ENCODE assay signal across 8 cellular contexts in the genomic region with DNA sequence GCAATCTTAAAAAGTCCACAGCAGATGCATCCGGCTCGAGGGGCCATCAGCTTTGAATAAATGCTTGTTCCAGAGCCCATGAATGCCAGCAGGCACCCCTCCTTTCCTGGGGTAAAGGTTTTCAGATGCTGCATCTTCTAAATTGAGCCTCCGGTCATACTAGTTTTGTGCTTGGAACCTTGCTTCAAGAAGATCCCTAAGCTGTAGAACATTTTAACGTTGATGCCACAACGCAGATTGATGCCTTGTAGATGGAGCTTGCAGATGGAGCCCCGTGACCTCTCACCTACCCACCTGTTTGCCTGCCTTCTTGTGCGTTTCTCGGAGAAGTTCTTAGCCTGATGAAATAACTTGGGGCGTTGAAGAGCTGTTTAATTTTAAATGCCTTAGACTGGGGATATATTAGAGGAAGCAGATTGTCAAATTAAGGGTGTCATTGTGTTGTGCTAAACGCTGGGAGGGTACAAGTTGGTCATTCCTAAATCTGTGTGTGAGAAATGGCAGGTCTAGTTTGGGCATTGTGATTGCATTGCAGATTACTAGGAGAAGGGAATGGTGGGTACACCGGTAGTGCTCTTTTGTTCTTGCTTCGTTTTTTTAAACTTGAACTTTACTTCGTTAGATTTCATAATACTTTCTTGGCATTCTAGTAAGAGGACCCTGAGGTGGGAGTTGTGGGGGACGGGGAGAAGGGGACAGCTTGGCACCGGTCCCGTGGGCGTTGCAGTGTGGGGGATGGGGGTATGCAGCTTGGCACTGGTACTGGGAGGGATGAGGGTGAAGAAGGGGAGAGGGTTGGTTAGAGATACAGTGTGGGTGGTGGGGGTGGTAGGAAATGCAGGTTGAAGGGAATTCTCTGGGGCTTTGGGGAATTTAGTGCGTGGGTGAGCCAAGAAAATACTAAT. TPM values are rescaled to one million over a fixed set of nuclear protein-coding genes. Genes with fewer than 3 reads are reported as not detected.
A peak's percentile ranks its signal among the peaks of the same experiment; 100 is the strongest.
DNase-seq lines count a peak whose midpoint lies in the region; ATAC-seq and TF ChIP-seq lines count a peak whose summit lies in the region.

No MANE protein-coding gene starts in this region.

- WGBS in neuronal stem cell (ENCODE audit: extremely low coverage in 2 of 2, insufficient read length in 2 of 2, insufficient replicate concordance in 1 of 2), 2 donors = no CpG with 5 or more reads among the region's 18 CpGs
- 1% methylated on average over 18 of the region's 18 CpGs for WGBS in aorta, 2 donors

- ATAC-seq in aorta (ENCODE audit: low FRiP score) (no peak), HG03159 (IDR thresholded peaks at IDR 0.05; ENCODE audit: unreplicated experiment) (no peak)

- H4K91ac ChIP-seq in neuronal stem cell (ENCODE audit: low read depth, low read length, poor library complexity) = no peak overlapping the region

- H3K27ac ChIP-seq in ACC112 (ENCODE audit: low read depth, low read length) (peak overlapping the region; percentile 99), HUES6 (ENCODE audit: low read depth, low read length) (peak overlapping the region; percentile 97; the same call in 1 of the 2 replicates), fibroblast of lung (ENCODE audit: insufficient read depth, low read length) (peak overlapping the region; percentile 100), neuronal stem cell (replicated peaks; ENCODE audit: low read length) (no peak overlapping the region), aorta (ENCODE audit: low read depth in 1 of 2, low read length in 2 of 2) (peak overlapping the region; percentile 63 to 86)

- H3K23ac ChIP-seq in neuronal stem cell (ENCODE audit: low read depth, low read length, poor library complexity) = no peak overlapping the region

- peaks cover 13% of the 10 kb centered on the region for H3K4me1 ChIP-seq in ACC112 (ENCODE audit: control insufficient read depth, insufficient read depth, low read length, unreplicated experiment)
- H3K4me1 ChIP-seq in HUES6 (ENCODE audit: control insufficient read depth, insufficient read depth, low read length) = peaks cover 62% of the 10 kb centered on the region
- H3K4me1 ChIP-seq in fibroblast of lung (ENCODE audit: control insufficient read depth, extremely low read depth, insufficient read depth, low read length) = peaks cover 12% of the 10 kb centered on the region
- H3K4me1 ChIP-seq in neuronal stem cell (ENCODE audit: control insufficient read depth in 2 of 2, insufficient read depth in 1 of 2, low read depth in 1 of 2, low read length in 2 of 2) = peaks cover 36 to 45% of the 10 kb centered on the region in 2 donors
- H3K4me1 ChIP-seq in aorta (ENCODE audit: control insufficient read depth in 1 of 2, insufficient read depth in 2 of 2, low read length in 2 of 2) = no peaks in the 10 kb centered on the region

- H3K27me3 ChIP-seq in ACC112 (ENCODE audit: insufficient read depth, low read length) (no peaks in the 10 kb centered on the region), HUES6 (ENCODE audit: control insufficient read depth, insufficient read depth, low read length) (no peaks in the 10 kb centered on the region), fibroblast of lung (ENCODE audit: control insufficient read depth, insufficient read depth, low read length) (no peaks in the 10 kb centered on the region), neuronal stem cell (ENCODE audit: control insufficient read depth in 3 of 3, insufficient read depth in 3 of 3, low read depth in 1 of 3, low read length in 3 of 3) (no peaks in the 10 kb centered on the region), aorta (ENCODE audit: control insufficient read depth in 1 of 2, insufficient read depth in 2 of 2, low read length in 1 of 2) (peaks cover 0 to 1% of the 10 kb centered on the region in 2 donors)

- TF ChIP-seq CTCF in fibroblast of lung (conservative IDR thresholded peaks at IDR 0.05 in 1 of 2, IDR thresholded peaks at IDR 0.05 in 1 of 2; ENCODE audit: low read depth in 1 of 2, low read length in 2 of 2) = no peak

- peaks cover 21% of the 10 kb centered on the region for H4K20me1 ChIP-seq in fibroblast of lung (ENCODE audit: control insufficient read depth, extremely low read depth, insufficient read depth, low read length)

- H3K9ac ChIP-seq in HUES6 (ENCODE audit: low read length) (peak overlapping the region; percentile 96), fibroblast of lung (ENCODE audit: insufficient read depth, low read length) (peak overlapping the region; percentile 100), neuronal stem cell (ENCODE audit: low read depth, low read length, poor library complexity) (no peak overlapping the region)

- intact Hi-C loops in aorta (cut with DNase I) = loop anchor here in 1 of 2 donors (5.0 kb wide), 1 partner anchor 153 kb away; the partner anchor contains the start of gene EHBP1L1

- H3K4me2 ChIP-seq in fibroblast of lung (ENCODE audit: extremely low read depth, insufficient read depth, low read length) = peak overlapping the region; percentile 86
- no peak overlapping the region for H3K4me2 ChIP-seq in neuronal stem cell (ENCODE audit: insufficient read depth, low read length, poor library complexity, severe bottlenecking)

- H3K9me3 ChIP-seq in HUES6 (ENCODE audit: control insufficient read depth, insufficient read depth, low read depth, low read length) (no peaks in the 10 kb centered on the region), fibroblast of lung (ENCODE audit: control insufficient read depth, insufficient read depth, low read depth, low read length) (no peaks in the 10 kb centered on the region), neuronal stem cell (replicated peaks in 1 of 2; ENCODE audit: control insufficient read depth in 2 of 2, insufficient read depth in 1 of 2, low read depth in 1 of 2, low read length in 2 of 2) (no peaks in the 10 kb centered on the region), aorta (ENCODE audit: control insufficient read depth, low read length) (no peaks in the 10 kb centered on the region)

- DNase-seq in activated CD8-positive, alpha-beta memory T cell treated with anti-CD3 and anti-CD28 coated beads, Interleukin-2, amount 50 U/mL, for 4 hours = peak; percentile 71
- DNase-seq in fibroblast of lung (ENCODE audit: low read depth in 2 of 2) (peak; percentile 47 to 63), neuronal stem cell (ENCODE audit: low spot score) (no peak), aorta (peak; percentile 77 to 86), occipital lobe (lab: John Stamatoyannopoulos, UW) (no peak)

- H2BK12ac ChIP-seq in neuronal stem cell (ENCODE audit: low read length) = no peak overlapping the region

- no peak overlapping the region for H2AK5ac ChIP-seq in neuronal stem cell (ENCODE audit: low read depth, low read length)

- H2AFZ ChIP-seq in ACC112 (ENCODE audit: low read length, unreplicated experiment) (no peak overlapping the region), fibroblast of lung (ENCODE audit: low read length) (no peak overlapping the region), neuronal stem cell (ENCODE audit: low read length) (no peak overlapping the region)

- H3K18ac ChIP-seq in neuronal stem cell (ENCODE audit: low read length) = no peak overlapping the region

- no peak overlapping the region for H2BK5ac ChIP-seq in neuronal stem cell (ENCODE audit: low read length)

- H3K36me3 ChIP-seq in ACC112 (ENCODE audit: insufficient read depth, low read length) = peaks cover 43% of the 10 kb centered on the region
- peaks cover 33% of the 10 kb centered on the region; the same call in 1 of the 2 replicates for H3K36me3 ChIP-seq in HUES6 (ENCODE audit: control insufficient read depth, insufficient read depth, low read length)
- peaks cover 14% of the 10 kb centered on the region for H3K36me3 ChIP-seq in fibroblast of lung (ENCODE audit: control insufficient read depth, insufficient read depth, low read length)
- H3K36me3 ChIP-seq in neuronal stem cell (replicated peaks in 1 of 2; ENCODE audit: control insufficient read depth in 2 of 2, insufficient read depth in 2 of 2, low read length in 2 of 2) = peaks cover 3 to 57% of the 10 kb centered on the region in 2 donors
- H3K36me3 ChIP-seq in aorta (ENCODE audit: control insufficient read depth in 1 of 2, insufficient read depth in 2 of 2, low read length in 1 of 2) = peaks cover 0 to 4% of the 10 kb centered on the region in 2 donors

- H3K79me1 ChIP-seq in neuronal stem cell (ENCODE audit: low read depth, low read length) = peaks cover 6% of the 10 kb centered on the region

- no peak overlapping the region for H3K4ac ChIP-seq in neuronal stem cell (ENCODE audit: low read length)

- no peak overlapping the region for H3K14ac ChIP-seq in neuronal stem cell (ENCODE audit: low read length)

- H3K4me3 ChIP-seq in ACC112 (ENCODE audit: low read depth, low read length) = peak overlapping the region; percentile 94
- peak overlapping the region; percentile 77 for H3K4me3 ChIP-seq in HUES6 (ENCODE audit: low read depth, low read length)
- peak overlapping the region; percentile 78 to 90 (median 86) for H3K4me3 ChIP-seq in fibroblast of lung (replicated peaks in 1 of 4; ENCODE audit: control extremely low read depth in 1 of 4, insufficient read depth in 1 of 4, low read depth in 3 of 4, low read length in 4 of 4)
- H3K4me3 ChIP-seq in neuronal stem cell (ENCODE audit: low read length in 2 of 2) = peak overlapping the region; percentile 12 to 88
- H3K4me3 ChIP-seq in aorta (ENCODE audit: low read length in 2 of 2) = peak overlapping the region; percentile 83 to 97

- peaks cover 75% of the 10 kb centered on the region for H3K79me2 ChIP-seq in ACC112 (ENCODE audit: control insufficient read depth, insufficient read depth, low read length, unreplicated experiment)
- H3K79me2 ChIP-seq in fibroblast of lung (ENCODE audit: control insufficient read depth, insufficient read depth, low read length) = peaks cover 83% of the 10 kb centered on the region

- no peak overlapping the region for H2BK120ac ChIP-seq in neuronal stem cell (ENCODE audit: low read depth, low read length)

- H2BK15ac ChIP-seq in neuronal stem cell (ENCODE audit: low read length) = no peak overlapping the region

- no peak overlapping the region for H4K8ac ChIP-seq in neuronal stem cell (ENCODE audit: low read depth, low read length)

RNA-seq across cellular contexts. Expression of gene NEAT1, which starts 1.9 kb away (rescaled TPM):
- total RNA-seq in fibroblast of lung (177 and 299 TPM in 2 replicates), aorta (1,000 to 10,000 TPM; 1,566 to 1,734 TPM), occipital lobe (3.6 TPM)
- polyA plus RNA-seq in fibroblast of lung (40.6 and 40.9 TPM in 2 replicates), aorta (1,000 to 10,000 TPM in 1 of 2 donors, 100 to 1,000 TPM in 1; 239 to 1,307 TPM)
- 140 and 151 TPM in 2 replicates for polyA plus RNA-seq in fibroblast of lung (2012)
- 61.4 and 179 TPM in 2 replicates for polyA minus RNA-seq in fibroblast of lung (ENCODE audit: low replicate concordance)
- polyA plus RNA-seq in neuronal stem cell (2013, experiment 1 of 2) = 2.0 TPM
- polyA plus RNA-seq in neuronal stem cell (2013, experiment 2 of 2) = 2.5 TPM

RNA-seq across cellular contexts. Expression of gene FRMD8, which starts 38.0 kb away (rescaled TPM):
- total RNA-seq in fibroblast of lung (14.9 and 17.5 TPM in 2 replicates), aorta (10 to 100 TPM; 27.8 to 39.5 TPM), occipital lobe (9.2 TPM)
- polyA plus RNA-seq in fibroblast of lung (13.7 and 15.3 TPM in 2 replicates), aorta (10 to 100 TPM; 16.8 to 19.2 TPM)
- 15.2 and 15.4 TPM in 2 replicates for polyA plus RNA-seq in fibroblast of lung (2012)
- 26.4 and 28.1 TPM in 2 replicates for polyA minus RNA-seq in fibroblast of lung (ENCODE audit: low replicate concordance)
- 5.9 TPM for polyA plus RNA-seq in neuronal stem cell (2013, experiment 1 of 2)
- polyA plus RNA-seq in neuronal stem cell (2013, experiment 2 of 2) = 6.1 TPM

RNA-seq across cellular contexts. Expression of gene SLC25A45, which starts 42.0 kb away (rescaled TPM):
- total RNA-seq in fibroblast of lung = 1.0 and 1.5 TPM in 2 replicates
- polyA plus RNA-seq in fibroblast of lung = 0.50 and 0.52 TPM in 2 replicates
- 0.98 and 1.0 TPM in 2 replicates for polyA plus RNA-seq in fibroblast of lung (2012)
- 0.85 and 1.8 TPM in 2 replicates for polyA minus RNA-seq in fibroblast of lung (ENCODE audit: low replicate concordance)
- polyA plus RNA-seq in neuronal stem cell (2013, experiment 1 of 2) = 0.43 TPM
- 0.32 TPM for polyA plus RNA-seq in neuronal stem cell (2013, experiment 2 of 2)
- total RNA-seq in aorta = 10 to 100 TPM in 1 of 2 donors, 1 to 10 TPM in 1; 9.1 to 16.0 TPM
- polyA plus RNA-seq in aorta = 10 to 100 TPM in 1 of 2 donors, 1 to 10 TPM in 1; 5.6 to 10.7 TPM
- total RNA-seq in occipital lobe = 0.31 TPM

Comparison
In these comparisons a context has a peak if more than half of its experiments do, and no peak if none do; other contexts are left out.
1. DNase-seq: peak in activated CD8-positive, alpha-beta memory T cell treated with anti-CD3 and anti-CD28 coated beads, Interleukin-2, amount 50 U/mL, for 4 hours (single experiment), fibroblast of lung (2 of 2) and aorta (2 of 2); none in neuronal stem cell (single experiment) and occipital lobe (single experiment).
2. RNA of gene NEAT1, which starts 1.9 kb away (total RNA-seq): 1,566 to 1,734 TPM in aorta and 177 to 299 TPM in fibroblast of lung; 3.6 TPM in occipital lobe (single experiment); every median in the first group is over 10 times any median in the second.
3. Peak in every context shown above with its lines, with median percentiles within 50 percentile points of each other: H3K4me3 ChIP-seq.